8 cellular contexts compared by ENCODE assay signal in genomic region chr1:7783826-7784491, GRCh38. TPM values are rescaled to one million over a fixed set of nuclear protein-coding genes. Genes with fewer than 3 reads are reported as not detected.
DNase-seq lines count a peak whose midpoint lies in the region; ATAC-seq, FAIRE-seq and TF ChIP-seq lines count a peak whose summit lies in the region.

TSS of gene PER3 (plus strand) at chr1:7784291. CDS start at chr1:7784878, 587 bp downstream.

- H3K27me3 ChIP-seq in HUES64 (ENCODE audit: insufficient read depth, low read length), result peaks cover 8% of the 10 kb centered on the region
- H3K27me3 ChIP-seq in mucosa of rectum (ENCODE audit: control insufficient read depth in 2 of 2, insufficient read depth in 2 of 2, low read length in 2 of 2), result no peaks in the 10 kb centered on the region

- under 1% methylated on average over 90 of the region's 90 CpGs for WGBS in HUES64

- H3K27ac Mint-ChIP-seq in activated T-cell treated with anti-CD3 and anti-CD28 coated beads, Interleukin-2, amount 50 U/mL, for 24 hours, result peak within 1 kb of the TSS; percentile 26

- H3K4me1 ChIP-seq in HUES64 (ENCODE audit: insufficient read depth, low read length) (no peaks in the 10 kb centered on the region), mucosa of rectum (ENCODE audit: control insufficient read depth in 2 of 2, insufficient read depth in 2 of 2, low read length in 2 of 2) (peaks cover 15% of the 10 kb centered on the region in 2 donors)

- H3K9ac ChIP-seq in HUES64 (ENCODE audit: low read depth, low read length) (peak within 1 kb of the TSS; percentile 66), mucosa of rectum (ENCODE audit: low read depth in 1 of 2, low read length in 2 of 2) (peak within 1 kb of the TSS; percentile 47 to 65)

- H3K4me1 Mint-ChIP-seq in activated T-cell treated with anti-CD3 and anti-CD28 coated beads, Interleukin-2, amount 50 U/mL, for 24 hours (ENCODE audit: low read depth), result peaks cover 31% of the 10 kb centered on the region

- TF ChIP-seq CTCF in D721Med (IDR thresholded peaks at IDR 0.05; ENCODE audit: insufficient read depth, missing control alignments), result no peak

- H3K27me3 Mint-ChIP-seq in activated T-cell treated with anti-CD3 and anti-CD28 coated beads, Interleukin-2, amount 50 U/mL, for 24 hours, result no peaks in the 10 kb centered on the region

- H3K36me3 Mint-ChIP-seq in activated T-cell treated with anti-CD3 and anti-CD28 coated beads, Interleukin-2, amount 50 U/mL, for 24 hours (ENCODE audit: low read depth), result peaks cover 41% of the 10 kb centered on the region

- no peak for FAIRE-seq in D721Med (lab: Jason Lieb, UNC)

- peaks cover 56% of the 10 kb centered on the region for H3K36me3 ChIP-seq in HUES64 (ENCODE audit: insufficient read depth, low read length)
- peaks cover 13 to 19% of the 10 kb centered on the region in 2 donors for H3K36me3 ChIP-seq in mucosa of rectum (ENCODE audit: control insufficient read depth in 2 of 2, insufficient read depth in 2 of 2, low read length in 2 of 2)

- H3K4me3 Mint-ChIP-seq in activated T-cell treated with anti-CD3 and anti-CD28 coated beads, Interleukin-2, amount 50 U/mL, for 24 hours, result peak within 1 kb of the TSS; percentile 73

- peak within 1 kb of the TSS; percentile 64 for H3K4me3 ChIP-seq in HUES64 (ENCODE audit: low read length)
- peak within 1 kb of the TSS; percentile 63 to 74 for H3K4me3 ChIP-seq in mucosa of rectum (ENCODE audit: low read length in 2 of 2)

- peak; percentile 89 for ATAC-seq in GM21515 (IDR thresholded peaks at IDR 0.05; ENCODE audit: unreplicated experiment)

- H3K9me3 ChIP-seq in HUES64 (ENCODE audit: insufficient read depth, low read depth, low read length) (0 out of 2 replicates have a peak, but pooled peaks cover 1% of the 10 kb centered on the region), mucosa of rectum (ENCODE audit: control insufficient read depth in 2 of 2, low read length in 2 of 2) (no peaks in the 10 kb centered on the region)

- DNase-seq in D721Med (ENCODE audit: insufficient read length, low spot score) (peak; percentile 59), OCI-M1 (lab: John Stamatoyannopoulos, UW) (peak; percentile 98), erythroblast (lab: John Stamatoyannopoulos, UW) (peak; percentile 95 to 96)
- peak; percentile 95 for DNase-seq in activated T-cell treated with anti-CD3 and anti-CD28 coated beads, Interleukin-2, amount 50 U/mL, for 24 hours
- DNase-seq in stimulated activated CD8-positive, alpha-beta memory T cell treated with anti-CD3 and anti-CD28 coated beads, Interleukin-4, amount 100 ng/mL, for 24 hours (ENCODE audit: low read depth), result peak; percentile 85

- H3K9me3 Mint-ChIP-seq in activated T-cell treated with anti-CD3 and anti-CD28 coated beads, Interleukin-2, amount 50 U/mL, for 24 hours, result no peaks in the 10 kb centered on the region

- TF ChIP-seq POLR2A in erythroblast (IDR thresholded peaks at IDR 0.05; ENCODE audit: low read length), result no peak

- H3K27ac ChIP-seq in HUES64 (ENCODE audit: low read depth, low read length), result peak within 1 kb of the TSS; percentile 33; the same call in 1 of the 2 replicates
- peak within 1 kb of the TSS; percentile 79 to 80 for H3K27ac ChIP-seq in mucosa of rectum (ENCODE audit: low read depth in 2 of 2, low read length in 2 of 2)

RNA-seq across cellular contexts. Expression of gene PER3, which starts in this region (rescaled TPM):
- 7.5 TPM for polyA plus RNA-seq in HUES64 (2013, experiment 1 of 2)
- 8.0 TPM for polyA plus RNA-seq in HUES64 (2013, experiment 2 of 2)

Comparison
In these comparisons a context has a peak if more than half of its experiments do, and no peak if none do; other contexts are left out.
1. Peak in every context shown above with its lines: DNase-seq, ATAC-seq, H3K4me3 ChIP-seq and H3K27ac ChIP-seq.